In genomic region chr19:12783849-12784393, GRCh38 we compare ENCODE assay signal across 8 cellular contexts. TPM values are rescaled to one million over a fixed set of nuclear protein-coding genes. Genes with fewer than 3 reads are reported as not detected.
DNase-seq lines count a peak whose midpoint lies in the region; ATAC-seq, FAIRE-seq and TF ChIP-seq lines count a peak whose summit lies in the region.

No MANE protein-coding gene starts in this region.

- H3K4me3 ChIP-seq in A673 (ENCODE audit: low read depth, low read length, poor library complexity, severe bottlenecking) (no peak overlapping the region), OCI-LY1 (ENCODE audit: low read depth, low read length, poor library complexity, severe bottlenecking) (no peak overlapping the region), H1 (ENCODE audit: extremely low read depth in 1 of 4, insufficient read depth in 2 of 4, low read depth in 3 of 4, low read length in 4 of 4) (peak overlapping the region in 1 of 4 experiments; percentile 77; a peak in 1 of 8 replicates)
- no peak overlapping the region for H3K4me3 ChIP-seq in naive thymus-derived CD4-positive, alpha-beta T cell (ENCODE audit: low read length)

- H2BK120ac ChIP-seq in H1 (replicated peaks; ENCODE audit: low read depth, low read length), result peak overlapping the region; percentile 75

- no peaks in the 10 kb centered on the region for H3F3A ChIP-seq in OCI-LY1 (ENCODE audit: insufficient read depth, low read length)

- peak overlapping the region in 9 of 10 donors; percentile 61 to 85 (median 72) for H3K4me3 Mint-ChIP-seq in naive thymus-derived CD4-positive, alpha-beta T cell

- H3K56ac ChIP-seq in H1 (replicated peaks; ENCODE audit: insufficient read length, low read depth, low read length), result no peak overlapping the region

- H3K4me2 ChIP-seq in OCI-LY1 (ENCODE audit: low read length) (no peak overlapping the region), H1 (ENCODE audit: insufficient read depth in 1 of 2, low read depth in 2 of 2, low read length in 2 of 2) (peak overlapping the region; percentile 51 to 58; a peak in 3 of 4 replicates)

- peak overlapping the region; percentile 78 for H3K18ac ChIP-seq in H1 (ENCODE audit: extremely low read depth, low read length)

- H3K4me1 ChIP-seq in A673 (ENCODE audit: insufficient read depth, low read length, poor library complexity, severe bottlenecking) (peaks cover 51% of the 10 kb centered on the region), OCI-LY1 (ENCODE audit: insufficient read depth, low read length, severe bottlenecking) (peaks cover 65% of the 10 kb centered on the region), H1 (replicated peaks in 1 of 4; ENCODE audit: control insufficient read depth in 3 of 4, insufficient read depth in 4 of 4, low read length in 3 of 4) (peaks cover 16 to 32% (median 22%) of the 10 kb centered on the region in 4 experiments)
- H3K4me1 ChIP-seq in naive thymus-derived CD4-positive, alpha-beta T cell (ENCODE audit: control insufficient read depth in 2 of 2, insufficient read depth in 2 of 2, low read length in 2 of 2), result peaks cover 38 to 51% of the 10 kb centered on the region in 2 donors

- H3K4me1 Mint-ChIP-seq in naive thymus-derived CD4-positive, alpha-beta T cell, result peaks cover 8 to 35% (median 30%) of the 10 kb centered on the region in 7 donors

- H3K27ac ChIP-seq in A673 (ENCODE audit: low read depth, low read length, poor library complexity, severe bottlenecking) (peak overlapping the region; percentile 96), OCI-LY1 (ENCODE audit: low read depth, low read length, poor library complexity, severe bottlenecking) (peak overlapping the region; percentile 74), H1 (ENCODE audit: low read depth, low read length) (no peak overlapping the region)
- H3K27ac ChIP-seq in naive thymus-derived CD4-positive, alpha-beta T cell (ENCODE audit: low read depth, low read length), result peak overlapping the region; percentile 98

- peak overlapping the region; percentile 75 for H4K91ac ChIP-seq in H1 (replicated peaks; ENCODE audit: insufficient read length, low read length)

- peak overlapping the region; percentile 99; the same call in 1 of the 2 replicates for H2BK15ac ChIP-seq in H1 (ENCODE audit: low read length)

- FAIRE-seq in H1 (lab: Jason Lieb, UNC), result no peak

- H4K5ac ChIP-seq in H1 (ENCODE audit: insufficient read length, low read depth, low read length), result peak overlapping the region; percentile 67

- BruUV-seq in A673 (replicated peaks; lab: Mats Ljungman, UMichigan), result no TSS peak

- H2AFZ ChIP-seq in OCI-LY1 (ENCODE audit: low read length) (no peak overlapping the region), H1 (ENCODE audit: low read length) (no peak overlapping the region)

- WGBS in H1 (ENCODE audit: extremely low coverage in 1 of 2, insufficient coverage in 1 of 2, insufficient read length in 1 of 2, insufficient replicate concordance in 2 of 2, low coverage in 1 of 2, low lambda C conversion rate in 2 of 2, missing lambda C conversion rate in 1 of 2), 2 experiments, result 93% methylated on average over 8 of the region's 19 CpGs; no CpG with 5 or more reads in 1 of the 2 experiments

- H3K79me1 ChIP-seq in H1 (ENCODE audit: low read depth, low read length), result no peaks in the 10 kb centered on the region; the same call in 1 of the 2 replicates

- H4K20me1 ChIP-seq in OCI-LY1 (ENCODE audit: insufficient read depth, low read length), result no peaks in the 10 kb centered on the region
- peaks cover 0 to 1% of the 10 kb centered on the region in 2 experiments for H4K20me1 ChIP-seq in H1 (replicated peaks in 1 of 2; ENCODE audit: control insufficient read depth in 1 of 2, insufficient read depth in 2 of 2, low read length in 2 of 2)

- no peaks in the 10 kb centered on the region for H3K36me3 ChIP-seq in A673 (ENCODE audit: insufficient read depth, low read length, poor library complexity, severe bottlenecking)
- no peaks in the 10 kb centered on the region for H3K36me3 ChIP-seq in OCI-LY1 (ENCODE audit: insufficient read depth, low read length)
- H3K36me3 ChIP-seq in H1 (ENCODE audit: control insufficient read depth in 2 of 4, insufficient read depth in 4 of 4, low read length in 3 of 4), result no peaks in the 10 kb centered on the region
- H3K36me3 ChIP-seq in naive thymus-derived CD4-positive, alpha-beta T cell (ENCODE audit: control insufficient read depth in 2 of 3, insufficient read depth in 3 of 3, low read length in 3 of 3), result no peaks in the 10 kb centered on the region

- H3K9ac ChIP-seq in OCI-LY1 (ENCODE audit: low read length) (no peak overlapping the region), H1 (replicated peaks in 1 of 4; ENCODE audit: extremely low read depth in 1 of 4, low read depth in 3 of 4, low read length in 3 of 4) (no peak overlapping the region)

- no peak for TF ChIP-seq RAD21 in H1 (IDR thresholded peaks at IDR 0.05 in 1 of 2, conservative IDR thresholded peaks at IDR 0.05 in 1 of 2; ENCODE audit: low read depth in 2 of 2, low read length in 2 of 2)

- intact Hi-C loops in A673 (cut with micrococcal nuclease; ENCODE audit: unreplicated experiment), result no loop called here
- intact Hi-C loops in naive thymus-derived CD4-positive, alpha-beta T cell (cut with micrococcal nuclease), result loop anchor here in 1 of 2 donors (2.0 to 5.0 kb wide), 2 partner anchors 369 to 1583 kb away; no protein-coding TSS in a partner anchor

- H3K9me2 ChIP-seq in OCI-LY1 (ENCODE audit: low read depth, low read length), result no peaks in the 10 kb centered on the region

- H3K36me3 Mint-ChIP-seq in naive thymus-derived CD4-positive, alpha-beta T cell, result no peaks in the 10 kb centered on the region

- no peak for DNase-seq in A673 (ENCODE audit: low spot score)
- no peak for DNase-seq in H1 (ENCODE audit: low read depth in 1 of 2, low spot score in 2 of 2)
- peak in 2 of 9 donors; percentile 35 for DNase-seq in naive thymus-derived CD4-positive, alpha-beta T cell
- no peak for DNase-seq in dermis blood vessel endothelial cell

- H3K27me3 ChIP-seq in A673 (replicated peaks; ENCODE audit: insufficient read depth, low read depth, low read length, poor library complexity) (no peaks in the 10 kb centered on the region), OCI-LY1 (ENCODE audit: insufficient read depth, low read length) (no peaks in the 10 kb centered on the region), H1 (replicated peaks in 1 of 4; ENCODE audit: control insufficient read depth in 3 of 4, extremely low read depth in 1 of 4, insufficient read depth in 3 of 4, low read length in 3 of 4) (no peaks in the 10 kb centered on the region)
- no peaks in the 10 kb centered on the region for H3K27me3 ChIP-seq in naive thymus-derived CD4-positive, alpha-beta T cell (ENCODE audit: control insufficient read depth in 2 of 2, insufficient read depth in 2 of 2, low read length in 2 of 2)

- H3K27me3 Mint-ChIP-seq in naive thymus-derived CD4-positive, alpha-beta T cell, result no peaks in the 10 kb centered on the region

- H3K9me3 Mint-ChIP-seq in naive thymus-derived CD4-positive, alpha-beta T cell, result peaks cover 0 to 7% (median 0%) of the 10 kb centered on the region in 11 donors

- POLR2A ChIA-PET in A673 (lab: Charles Lee; ENCODE audit: low non-redundant PET), result no interaction called here
- POLR2A ChIA-PET in H1 (lab: Charles Lee; ENCODE audit: partially characterized antibody), result interaction anchor here (0.6 to 16.6 kb wide), 4 partner anchors 14 to 1189 kb away, joined by 3 to 317 read pairs (median 4); partner anchors contain the start of genes JUNB, PRDX2 and THSD8
- POLR2A ChIA-PET in naive thymus-derived CD4-positive, alpha-beta T cell (lab: Charles Lee), result interaction anchor here (2.7 to 12.9 kb wide), 2 partner anchors 10 to 17 kb away, joined by 11 to 621 read pairs; partner anchors contain the start of gene JUNB

- peak overlapping the region; percentile 99 for H2BK12ac ChIP-seq in H1 (ENCODE audit: low read depth, low read length)

- no peak for TF ChIP-seq EP300 in H1 (IDR thresholded peaks at IDR 0.05; ENCODE audit: borderline replicate concordance in 1 of 2, low read depth in 2 of 2, low read length in 2 of 2)

- peaks cover 16% of the 10 kb centered on the region; the same call in 1 of the 2 replicates for H3K23me2 ChIP-seq in H1 (ENCODE audit: low read depth, low read length)

- peak overlapping the region; percentile 99 for H2AK5ac ChIP-seq in H1 (ENCODE audit: low read depth, low read length)

- TF ChIP-seq POLR2A in H1 (IDR thresholded peaks at IDR 0.05; ENCODE audit: control extremely low read depth in 1 of 2, low read depth in 2 of 2, low read length in 2 of 2), result no peak

- H2BK20ac ChIP-seq in H1 (ENCODE audit: low read length), result peak overlapping the region; percentile 95; the same call in 1 of the 2 replicates

- no peak overlapping the region for H3K23ac ChIP-seq in H1 (ENCODE audit: insufficient read length)

- H3K14ac ChIP-seq in H1 (ENCODE audit: insufficient read length), result no peak overlapping the region

- H3K79me2 ChIP-seq in OCI-LY1 (ENCODE audit: insufficient read depth, low read length) (no peaks in the 10 kb centered on the region), H1 (ENCODE audit: control insufficient read depth in 1 of 2, insufficient read depth in 2 of 2, low read length in 2 of 2) (no peaks in the 10 kb centered on the region)

- H3K27ac Mint-ChIP-seq in naive thymus-derived CD4-positive, alpha-beta T cell, result peak overlapping the region in 1 of 9 donors; percentile 99

- H3K4ac ChIP-seq in H1 (replicated peaks; ENCODE audit: insufficient read length, low read depth, low read length), result peak overlapping the region; percentile 91

- H4K8ac ChIP-seq in H1 (ENCODE audit: extremely low read depth, insufficient read depth, low read length), result peak overlapping the region; percentile 62; the same call in 1 of the 2 replicates

- H3K9me3 ChIP-seq in A673 (ENCODE audit: low read depth, low read length, poor library complexity, severe bottlenecking) (no peaks in the 10 kb centered on the region), OCI-LY1 (ENCODE audit: low read length) (no peaks in the 10 kb centered on the region), H1 (ENCODE audit: insufficient read depth in 2 of 2, low read depth in 1 of 2, low read length in 1 of 2) (no peaks in the 10 kb centered on the region)
- no peaks in the 10 kb centered on the region for H3K9me3 ChIP-seq in naive thymus-derived CD4-positive, alpha-beta T cell (ENCODE audit: control insufficient read depth in 2 of 3, low read length in 3 of 3)

- peak overlapping the region; percentile 82; the same call in 1 of the 2 replicates for H2BK5ac ChIP-seq in H1 (ENCODE audit: low read depth, low read length)

- CTCF ChIA-PET in A673 (lab: Charles Lee) (no interaction called here), H1 (lab: Charles Lee; ENCODE audit: partially characterized antibody) (interaction anchor here (9.3 kb wide), 1 partner anchor 12 kb away, joined by 277 read pairs; the partner anchor contains the start of gene JUNB)
- CTCF ChIA-PET in naive thymus-derived CD4-positive, alpha-beta T cell (lab: Charles Lee), result interaction anchor here (2.0 kb wide), 1 partner anchor 8 kb away, joined by 24 read pairs; the partner anchor contains the start of gene JUNB

- no peak for ATAC-seq in naive thymus-derived CD4-positive, alpha-beta T cell
- ATAC-seq in HG02938 (IDR thresholded peaks at IDR 0.05; ENCODE audit: unreplicated experiment) (no peak), HG03095 (IDR thresholded peaks at IDR 0.05; ENCODE audit: unreplicated experiment) (no peak), HG03159 (IDR thresholded peaks at IDR 0.05; ENCODE audit: unreplicated experiment) (no peak)

- TF ChIP-seq CTCF in A673 (conservative IDR thresholded peaks at IDR 0.05; ENCODE audit: low read depth, low read length) (no peak), OCI-LY1 (IDR thresholded peaks at IDR 0.05; ENCODE audit: low read length) (no peak), H1 (IDR thresholded peaks at IDR 0.05; ENCODE audit: control extremely low read depth in 1 of 3, insufficient read depth in 1 of 3, low read depth in 1 of 3, low read length in 3 of 3) (no peak)

RNA-seq across cellular contexts. Expression of gene JUNB, which starts 7.4 kb away (rescaled TPM):
- total RNA-seq in A673 (2021), result 27.7 and 28.6 TPM in 2 replicates
- 7.4 and 8.6 TPM in 2 replicates for total RNA-seq in H1 (2021; fragmentation: NEBNext Ultra II Directional; extraction: Animal tissue kit (Norgen Biotek cat#: 25700))
- 10.0 and 14.1 TPM in 2 replicates for polyA plus RNA-seq in H1 (2011; rRNA removed)
- polyA plus RNA-seq in H1 (2011; cell fraction: cytosol; rRNA removed), result 9.2 TPM
- 12.1 TPM for polyA plus RNA-seq in H1 (2011; cell fraction: nucleus; rRNA removed)
- 4.8 to 7.1 TPM (median 5.6 TPM) in 4 replicates for polyA plus RNA-seq in H1 (2012, experiment 1 of 2)
- polyA plus RNA-seq in H1 (2012, experiment 2 of 2), result 5.9 TPM
- 6.9 TPM for polyA plus RNA-seq in H1 (2013, experiment 1 of 2)
- polyA plus RNA-seq in H1 (2013, experiment 2 of 2), result 6.5 TPM
- 1.8 TPM in 2 replicates for polyA minus RNA-seq in H1 (2011; rRNA and poly(A)+ RNA removed)
- 8.7 TPM for polyA minus RNA-seq in H1 (2011; cell fraction: cytosol; rRNA and poly(A)+ RNA removed)
- polyA minus RNA-seq in H1 (2011; cell fraction: nucleus; rRNA and poly(A)+ RNA removed), result 21.3 TPM
- total RNA-seq in naive thymus-derived CD4-positive, alpha-beta T cell, result 1,000 to 10,000 TPM in 2 of 5 experiments, 100 to 1,000 TPM in 3; 107 to 2,198 (median 203) TPM
- 1,000 to 10,000 TPM in 1 of 2 donors, 100 to 1,000 TPM in 1; 690 to 1,125 TPM for polyA plus RNA-seq in naive thymus-derived CD4-positive, alpha-beta T cell
- 61.1 and 151 TPM in 2 replicates for total RNA-seq in dermis blood vessel endothelial cell

RNA-seq across cellular contexts. Expression of gene HOOK2, which starts 8.6 kb away (rescaled TPM):
- total RNA-seq in A673 (2021), result 25.8 and 34.1 TPM in 2 replicates
- total RNA-seq in H1 (2021; fragmentation: NEBNext Ultra II Directional; extraction: Animal tissue kit (Norgen Biotek cat#: 25700)), result 59.3 and 63.2 TPM in 2 replicates
- polyA plus RNA-seq in H1 (2011; rRNA removed), result 23.8 and 39.2 TPM in 2 replicates
- 52.1 TPM for polyA plus RNA-seq in H1 (2011; cell fraction: cytosol; rRNA removed)
- 124 TPM for polyA plus RNA-seq in H1 (2011; cell fraction: nucleus; rRNA removed)
- 72.5 to 107 TPM (median 96.5 TPM) in 4 replicates for polyA plus RNA-seq in H1 (2012, experiment 1 of 2)
- 35.9 TPM for polyA plus RNA-seq in H1 (2012, experiment 2 of 2)
- polyA plus RNA-seq in H1 (2013, experiment 1 of 2), result 47.5 TPM
- 40.1 TPM for polyA plus RNA-seq in H1 (2013, experiment 2 of 2)
- 25.1 and 27.9 TPM in 2 replicates for polyA minus RNA-seq in H1 (2011; rRNA and poly(A)+ RNA removed)
- polyA minus RNA-seq in H1 (2011; cell fraction: cytosol; rRNA and poly(A)+ RNA removed), result 17.9 TPM
- 50.3 TPM for polyA minus RNA-seq in H1 (2011; cell fraction: nucleus; rRNA and poly(A)+ RNA removed)
- 10 to 100 TPM; 16.6 to 37.5 (median 22.3) TPM for total RNA-seq in naive thymus-derived CD4-positive, alpha-beta T cell
- 1 to 10 TPM; 4.0 to 5.3 TPM for polyA plus RNA-seq in naive thymus-derived CD4-positive, alpha-beta T cell
- 12.1 and 14.8 TPM in 2 replicates for total RNA-seq in dermis blood vessel endothelial cell

RNA-seq across cellular contexts. Expression of gene PRDX2, which starts 17.7 kb away (rescaled TPM):
- 406 and 429 TPM in 2 replicates for total RNA-seq in A673 (2021)
- total RNA-seq in H1 (2021; fragmentation: NEBNext Ultra II Directional; extraction: Animal tissue kit (Norgen Biotek cat#: 25700)), result 380 and 404 TPM in 2 replicates
- polyA plus RNA-seq in H1 (2011; rRNA removed), result 748 and 904 TPM in 2 replicates
- polyA plus RNA-seq in H1 (2011; cell fraction: cytosol; rRNA removed), result 586 TPM
- polyA plus RNA-seq in H1 (2011; cell fraction: nucleus; rRNA removed), result 569 TPM
- 543 to 655 TPM (median 640 TPM) in 4 replicates for polyA plus RNA-seq in H1 (2012, experiment 1 of 2)
- 855 TPM for polyA plus RNA-seq in H1 (2012, experiment 2 of 2)
- polyA plus RNA-seq in H1 (2013, experiment 1 of 2), result 237 TPM
- 231 TPM for polyA plus RNA-seq in H1 (2013, experiment 2 of 2)
- 210 and 286 TPM in 2 replicates for polyA minus RNA-seq in H1 (2011; rRNA and poly(A)+ RNA removed)
- polyA minus RNA-seq in H1 (2011; cell fraction: cytosol; rRNA and poly(A)+ RNA removed), result 286 TPM
- polyA minus RNA-seq in H1 (2011; cell fraction: nucleus; rRNA and poly(A)+ RNA removed), result 120 TPM
- 100 to 1,000 TPM in 3 of 5 experiments, 10 to 100 TPM in 2; 75.1 to 297 (median 117) TPM for total RNA-seq in naive thymus-derived CD4-positive, alpha-beta T cell
- 100 to 1,000 TPM; 313 to 359 TPM for polyA plus RNA-seq in naive thymus-derived CD4-positive, alpha-beta T cell
- 214 and 278 TPM in 2 replicates for total RNA-seq in dermis blood vessel endothelial cell

RNA-seq across cellular contexts. Expression of gene THSD8, which starts 17.9 kb away (rescaled TPM):
- total RNA-seq in A673 (2021) (45.2 and 53.4 TPM in 2 replicates), dermis blood vessel endothelial cell (0.23 TPM in 1 of 2 replicates, not detected in the other)
- 41.3 and 42.3 TPM in 2 replicates for total RNA-seq in H1 (2021; fragmentation: NEBNext Ultra II Directional; extraction: Animal tissue kit (Norgen Biotek cat#: 25700))
- 3.4 and 8.2 TPM in 2 replicates for polyA plus RNA-seq in H1 (2011; rRNA removed)
- polyA plus RNA-seq in H1 (2011; cell fraction: cytosol; rRNA removed), result 0.57 TPM
- polyA plus RNA-seq in H1 (2011; cell fraction: nucleus; rRNA removed), result 0.21 TPM
- polyA plus RNA-seq in H1 (2012, experiment 1 of 2), result 9.7 to 60.5 TPM (median 32.8 TPM) in 4 replicates
- 11.1 TPM for polyA plus RNA-seq in H1 (2012, experiment 2 of 2)
- polyA plus RNA-seq in H1 (2013, experiment 1 of 2), result 20.3 TPM
- polyA plus RNA-seq in H1 (2013, experiment 2 of 2), result 24.5 TPM
- polyA minus RNA-seq in H1 (2011; rRNA and poly(A)+ RNA removed), result 4.4 and 10.5 TPM in 2 replicates
- not detected for polyA minus RNA-seq in H1 (2011; cell fraction: cytosol; rRNA and poly(A)+ RNA removed)
- not detected for polyA minus RNA-seq in H1 (2011; cell fraction: nucleus; rRNA and poly(A)+ RNA removed)
- 10 to 100 TPM in 1 of 5 experiments, 1 to 10 TPM in 2, under 1 TPM in 1, not detected in 1; 0.80 to 18.9 (median 2.1) TPM for total RNA-seq in naive thymus-derived CD4-positive, alpha-beta T cell
- polyA plus RNA-seq in naive thymus-derived CD4-positive, alpha-beta T cell, result not detected

RNA-seq across cellular contexts. Expression of gene RNASEH2A, which starts 22.5 kb away (rescaled TPM):
- 97.7 and 99.7 TPM in 2 replicates for total RNA-seq in A673 (2021)
- 67.5 and 67.9 TPM in 2 replicates for total RNA-seq in H1 (2021; fragmentation: NEBNext Ultra II Directional; extraction: Animal tissue kit (Norgen Biotek cat#: 25700))
- polyA plus RNA-seq in H1 (2011; rRNA removed), result 120 and 141 TPM in 2 replicates
- 161 TPM for polyA plus RNA-seq in H1 (2011; cell fraction: cytosol; rRNA removed)
- polyA plus RNA-seq in H1 (2011; cell fraction: nucleus; rRNA removed), result 134 TPM
- polyA plus RNA-seq in H1 (2012, experiment 1 of 2), result 81.7 to 123 TPM (median 102 TPM) in 4 replicates
- 95.9 TPM for polyA plus RNA-seq in H1 (2012, experiment 2 of 2)
- 35.1 TPM for polyA plus RNA-seq in H1 (2013, experiment 1 of 2)
- 33.3 TPM for polyA plus RNA-seq in H1 (2013, experiment 2 of 2)
- polyA minus RNA-seq in H1 (2011; rRNA and poly(A)+ RNA removed), result 103 and 105 TPM in 2 replicates
- polyA minus RNA-seq in H1 (2011; cell fraction: cytosol; rRNA and poly(A)+ RNA removed), result 52.5 TPM
- 32.0 TPM for polyA minus RNA-seq in H1 (2011; cell fraction: nucleus; rRNA and poly(A)+ RNA removed)
- 10 to 100 TPM in 2 of 5 experiments, 1 to 10 TPM in 3; 1.6 to 30.9 (median 9.3) TPM for total RNA-seq in naive thymus-derived CD4-positive, alpha-beta T cell
- 10 to 100 TPM; 20.3 to 20.4 TPM for polyA plus RNA-seq in naive thymus-derived CD4-positive, alpha-beta T cell
- total RNA-seq in dermis blood vessel endothelial cell, result 19.6 and 45.6 TPM in 2 replicates
